Comparison of ENCODE assay signal across 11 cellular contexts in genomic region chr10:124709862-124710261, GRCh38. TPM values are rescaled to one million over a fixed set of nuclear protein-coding genes. Genes with fewer than 3 reads are reported as not detected.
DNase-seq lines count a peak whose midpoint lies in the region; ATAC-seq and TF ChIP-seq lines count a peak whose summit lies in the region.
"Had no signal": no experiment of that assay in that cellular context is flagged by ENCODE, and none has a peak within 500 bp of the region (broad histone marks: within the 10 kb centered on the region; RNA-seq: fewer than 3 reads in every experiment).

No MANE protein-coding gene starts in this region.

- 43 to 57% methylated on average over 10 of the region's 10 CpGs for WGBS in esophagus, 2 donors
- 84% methylated on average over 10 of the region's 10 CpGs for WGBS in thyroid gland, 2 donors

- H3K9me3 Mint-ChIP-seq in T-cell (no peaks in the 10 kb centered on the region), natural killer cell (no peaks in the 10 kb centered on the region)
- H3K9me3 Mint-ChIP-seq: activated naive CD4-positive, alpha-beta T cell treated with anti-CD3 and anti-CD28 coated beads, Interleukin-2, amount 10 ng/mL, durations not matched to agents 7 days and 5 days had no signal

- no peak for TF ChIP-seq CTCF in natural killer cell (IDR thresholded peaks at IDR 0.05)
- TF ChIP-seq CTCF in thyroid gland (IDR thresholded peaks at IDR 0.05), result no peak

- ATAC-seq in T-cell (replicated peaks in 1 of 4), result no peak
- ATAC-seq in natural killer cell, result no peak
- no peak for ATAC-seq in HG03565 (IDR thresholded peaks at IDR 0.05; ENCODE audit: unreplicated experiment)
- ATAC-seq in GM21515 (IDR thresholded peaks at IDR 0.05; ENCODE audit: unreplicated experiment), result no peak
- ATAC-seq: K562 had no signal

- CTCF ChIA-PET in T-cell (lab: Charles Lee), result interaction anchor here in 1 of 2 donors (2.7 kb wide), 1 partner anchor 31 kb away, joined by 8 read pairs; no protein-coding TSS in a partner anchor

- H3K27me3 Mint-ChIP-seq in T-cell (no peaks in the 10 kb centered on the region), natural killer cell (ENCODE audit: low read depth in 2 of 2) (no peaks in the 10 kb centered on the region)
- H3K27me3 Mint-ChIP-seq: activated naive CD4-positive, alpha-beta T cell treated with anti-CD3 and anti-CD28 coated beads, Interleukin-2, amount 10 ng/mL, durations not matched to agents 7 days and 5 days had no signal

- H3K4me3 Mint-ChIP-seq in T-cell (no peak overlapping the region), natural killer cell (no peak overlapping the region)
- H3K4me3 Mint-ChIP-seq: activated naive CD4-positive, alpha-beta T cell treated with anti-CD3 and anti-CD28 coated beads, Interleukin-2, amount 10 ng/mL, durations not matched to agents 7 days and 5 days had no signal

- no peaks in the 10 kb centered on the region for H3K9me3 ChIP-seq in esophagus (ENCODE audit: control insufficient read depth in 2 of 2, insufficient read depth in 1 of 2, low read depth in 1 of 2, low read length in 1 of 2)
- no peaks in the 10 kb centered on the region for H3K9me3 ChIP-seq in thyroid gland

- no peaks in the 10 kb centered on the region for H3K27me3 ChIP-seq in esophagus (ENCODE audit: control insufficient read depth in 1 of 2, insufficient read depth in 2 of 2, low read length in 2 of 2)
- no peaks in the 10 kb centered on the region for H3K27me3 ChIP-seq in thyroid gland

- H3K4me3 ChIP-seq in esophagus (ENCODE audit: low read depth in 1 of 2, low read length in 2 of 2) (no peak overlapping the region), thyroid gland (replicated peaks in 1 of 3) (no peak overlapping the region)
- H3K4me3 ChIP-seq: K562 had no signal

- H3K36me3 ChIP-seq in esophagus (ENCODE audit: control insufficient read depth in 2 of 2, insufficient read depth in 2 of 2, low read length in 1 of 2) (peaks cover 3 to 16% of the 10 kb centered on the region in 2 donors), thyroid gland (no peaks in the 10 kb centered on the region)

- intact Hi-C loops in natural killer cell (cut with micrococcal nuclease) (no loop called here), thyroid gland (cut with DNase I) (no loop called here)

- H3K36me3 Mint-ChIP-seq in T-cell (peaks cover 18% of the 10 kb centered on the region), natural killer cell (no peaks in the 10 kb centered on the region)

- DNase-seq in T-cell, result no peak
- DNase-seq in natural killer cell, result no peak
- no peak for DNase-seq in thyroid gland
- DNase-seq in activated gamma-delta T cell treated with Interleukin-2 at 50 U/mL for 16 hours, result no peak
- no peak for DNase-seq in foreskin melanocyte
- DNase-seq: activated naive CD4-positive, alpha-beta T cell treated with anti-CD3 and anti-CD28 coated beads, Interleukin-2, amount 10 ng/mL, durations not matched to agents 7 days and 5 days; DMS153 had no signal

- H3K4me1 Mint-ChIP-seq in T-cell, result peaks cover 86 to 93% (median 89%) of the 10 kb centered on the region in 3 donors
- peaks cover 78 to 84% of the 10 kb centered on the region in 2 donors for H3K4me1 Mint-ChIP-seq in natural killer cell

- POLR2A ChIA-PET in T-cell (lab: Charles Lee), result no interaction called here

- H3K27ac Mint-ChIP-seq in T-cell (peak overlapping the region; percentile 99 to 100), natural killer cell (peak overlapping the region; percentile 89 to 95)
- H3K27ac Mint-ChIP-seq: activated naive CD4-positive, alpha-beta T cell treated with anti-CD3 and anti-CD28 coated beads, Interleukin-2, amount 10 ng/mL, durations not matched to agents 7 days and 5 days had no signal

- no peak for TF ChIP-seq POLR2A in thyroid gland (IDR thresholded peaks at IDR 0.05)

- H3K4me1 ChIP-seq in esophagus (ENCODE audit: control insufficient read depth in 2 of 2, insufficient read depth in 2 of 2, low read length in 1 of 2), result peaks cover 9 to 32% of the 10 kb centered on the region in 2 donors
- H3K4me1 ChIP-seq in thyroid gland, result peaks cover 63 to 85% of the 10 kb centered on the region in 2 donors

- peak overlapping the region; percentile 43 to 90 for H3K27ac ChIP-seq in esophagus (ENCODE audit: low read depth in 2 of 2, low read length in 1 of 2)
- peak overlapping the region; percentile 67 to 92 (median 91) for H3K27ac ChIP-seq in thyroid gland

RNA-seq across cellular contexts. Expression of gene FAM53B, which starts 34.3 kb away (rescaled TPM):
- total RNA-seq in T-cell, result 10 to 100 TPM; 39.3 to 86.5 (median 52.3) TPM
- 10 to 100 TPM in 1 of 2 donors, 1 to 10 TPM in 1; 9.0 to 16.8 TPM for polyA plus RNA-seq in esophagus
- total RNA-seq in natural killer cell, result 100 to 1,000 TPM in 2 of 3 donors, 10 to 100 TPM in 1; 77.4 to 172 (median 121) TPM
- total RNA-seq in thyroid gland, result 10 to 100 TPM; 37.6 to 96.3 (median 80.4) TPM
